ENCODE assay signal across 6 cellular contexts in genomic region chr2:144364247-144364646, GRCh38.
A peak's percentile ranks its signal among the peaks of the same experiment; 100 is the strongest.
DNase-seq lines count a peak whose midpoint lies in the region; ATAC-seq, FAIRE-seq and TF ChIP-seq lines count a peak whose summit lies in the region.
"Not testable (repeated sequence)": the region's sequence is repeated elsewhere in the genome, so short reads cannot be mapped to it uniquely, and the experiment has no call there.

No MANE protein-coding gene starts in this region.

- not testable (repeated sequence) for H2AK9ac ChIP-seq in IMR-90 (replicated peaks; ENCODE audit: low read depth, low read length, poor library complexity)

- POLR2A ChIA-PET in IMR-90 (lab: Charles Lee; ENCODE audit: unreplicated experiment) = not testable (repeated sequence)
- POLR2A ChIA-PET in GM12878 (lab: Charles Lee) = interaction anchor here (0.6 kb wide), 1 partner anchor 785 kb away, joined by 5 read pairs; no protein-coding TSS in a partner anchor

- not testable (repeated sequence) for H2BK20ac ChIP-seq in IMR-90 (ENCODE audit: low read depth, low read length)

- H3K4me3 ChIP-seq in IMR-90 (ENCODE audit: insufficient read depth, low read depth, low read length); GM12878: not testable (repeated sequence)

- not testable (repeated sequence) for H3K27me3 ChIP-seq in IMR-90 (ENCODE audit: control insufficient read depth, insufficient read depth, low read length); GM12878 (replicated peaks in 1 of 2; ENCODE audit: control insufficient read depth in 2 of 2, insufficient read depth in 2 of 2, low read length in 1 of 2)

- not testable (repeated sequence) for H2AFZ ChIP-seq in IMR-90 (replicated peaks; ENCODE audit: low read length, poor library complexity); GM12878 (ENCODE audit: control insufficient read depth, low read depth, low read length)

- H3K27ac Mint-ChIP-seq in Calu3 (ENCODE audit: unreplicated experiment) = peak overlapping the region; percentile 31
- H3K27ac Mint-ChIP-seq in activated T-cell treated with anti-CD3 and anti-CD28 coated beads, Interleukin-2, amount 50 U/mL, for 72 hours = peak overlapping the region; percentile 90
- peak overlapping the region; percentile 58 for H3K27ac Mint-ChIP-seq in central memory CD8-positive, alpha-beta T cell (ENCODE audit: low read depth)
- H3K27ac Mint-ChIP-seq in osteocyte (ENCODE audit: unreplicated experiment) = peak overlapping the region; percentile 89

- not testable (repeated sequence) for ATAC-seq in IMR-90 (ENCODE audit: low read depth); activated T-cell treated with anti-CD3 and anti-CD28 coated beads, Interleukin-2, amount 50 U/mL, for 72 hours (replicated peaks in 1 of 2); GM12878; central memory CD8-positive, alpha-beta T cell (replicated peaks; ENCODE audit: extremely low read depth, poor library complexity, severe bottlenecking)

- DNase-seq in Calu3; IMR-90; activated T-cell treated with anti-CD3 and anti-CD28 coated beads, Interleukin-2, amount 50 U/mL, for 72 hours; GM12878 (ENCODE audit: low read depth, low spot score); central memory CD8-positive, alpha-beta T cell (ENCODE audit: low spot score in 2 of 2); osteocyte (ENCODE audit: extremely low spot score, unreplicated experiment): not testable (repeated sequence)

- not testable (repeated sequence) for H3K9me3 Mint-ChIP-seq in Calu3 (ENCODE audit: low read depth, unreplicated experiment); activated T-cell treated with anti-CD3 and anti-CD28 coated beads, Interleukin-2, amount 50 U/mL, for 72 hours; central memory CD8-positive, alpha-beta T cell; osteocyte (ENCODE audit: unreplicated experiment)

- RAD21 ChIA-PET in GM12878 (lab: Charles Lee; ENCODE audit: unreplicated experiment) = interaction anchor here (0.6 to 2.2 kb wide), 3 partner anchors 11 to 154 kb away, joined by 3 to 6 read pairs (median 4); no protein-coding TSS in a partner anchor

- TF ChIP-seq POLR2A in IMR-90 (IDR thresholded peaks at IDR 0.05; ENCODE audit: low read depth, low read length); GM12878 (IDR thresholded peaks at IDR 0.05; ENCODE audit: low read depth, low read length): not testable (repeated sequence)

- not testable (repeated sequence) for BruUV-seq in Calu3 (replicated peaks; lab: Mats Ljungman, UMichigan); IMR-90 (replicated peaks; lab: Mats Ljungman, UMichigan); GM12878 (replicated peaks; lab: Mats Ljungman, UMichigan)

- H3K9me3 ChIP-seq in IMR-90 (ENCODE audit: control insufficient read depth, insufficient read depth, low read length); GM12878 (replicated peaks; ENCODE audit: control insufficient read depth, insufficient read depth, low read length): not testable (repeated sequence)

- H3K27ac ChIP-seq in IMR-90 (ENCODE audit: insufficient read depth, low read length); GM12878 (ENCODE audit: control insufficient read depth, insufficient read depth): not testable (repeated sequence)

- H3K27me3 Mint-ChIP-seq in Calu3 (ENCODE audit: unreplicated experiment); activated T-cell treated with anti-CD3 and anti-CD28 coated beads, Interleukin-2, amount 50 U/mL, for 72 hours (ENCODE audit: low read depth); central memory CD8-positive, alpha-beta T cell; osteocyte (ENCODE audit: unreplicated experiment): not testable (repeated sequence)

- H3K4me3 Mint-ChIP-seq in Calu3 (ENCODE audit: low read depth, unreplicated experiment); activated T-cell treated with anti-CD3 and anti-CD28 coated beads, Interleukin-2, amount 50 U/mL, for 72 hours; central memory CD8-positive, alpha-beta T cell; osteocyte (ENCODE audit: unreplicated experiment): not testable (repeated sequence)

- not testable (repeated sequence) for TF ChIP-seq EP300 in GM12878 (IDR thresholded peaks at IDR 0.05; ENCODE audit: borderline replicate concordance in 1 of 2, control insufficient read depth in 1 of 2, low read depth in 2 of 2, low read length in 2 of 2)

- SMC1A ChIA-PET in GM12878 (lab: Charles Lee; ENCODE audit: uncharacterized antibody, unreplicated experiment) = interaction anchor here (0.6 to 1.2 kb wide), 3 partner anchors 17 to 648 kb away, joined by 3 to 4 read pairs (median 3); no protein-coding TSS in a partner anchor

- H3K79me2 ChIP-seq in GM12878 (ENCODE audit: control insufficient read depth, insufficient read depth, low read length) = not testable (repeated sequence)

- not testable (repeated sequence) for H3K56ac ChIP-seq in IMR-90 (ENCODE audit: extremely low read depth, insufficient read depth, low read length)

- peak overlapping the region; percentile 52; the same call in 1 of the 2 replicates for H2BK120ac ChIP-seq in IMR-90 (ENCODE audit: low read depth, low read length)

- H3K36me3 Mint-ChIP-seq in Calu3 (ENCODE audit: insufficient read depth, unreplicated experiment); activated T-cell treated with anti-CD3 and anti-CD28 coated beads, Interleukin-2, amount 50 U/mL, for 72 hours (ENCODE audit: insufficient read depth in 2 of 2); central memory CD8-positive, alpha-beta T cell (ENCODE audit: insufficient read depth); osteocyte (ENCODE audit: unreplicated experiment): not testable (repeated sequence)

- not testable (repeated sequence) for H3K36me3 ChIP-seq in IMR-90 (ENCODE audit: control insufficient read depth, insufficient read depth, low read length); GM12878 (ENCODE audit: control insufficient read depth in 2 of 2, insufficient read depth in 2 of 2, low read length in 1 of 2)

- 90% methylated on average over 2 of the region's 7 CpGs; no CpG with 5 or more reads in 1 of the 2 experiments for WGBS in IMR-90 (ENCODE audit: extremely low coverage in 2 of 2, insufficient read length in 1 of 2), 2 experiments
- WGBS in GM12878 (ENCODE audit: insufficient coverage, insufficient replicate concordance, low lambda C conversion rate, missing lambda C conversion rate) = 88% methylated on average over 7 of the region's 7 CpGs

- dilution Hi-C loops in IMR-90 (cut with HindIII; ENCODE audit: low sequenced_read_pairs, unreplicated experiment) = not testable (repeated sequence)

- H4K8ac ChIP-seq in IMR-90 (ENCODE audit: low read depth in 2 of 2, low read length in 2 of 2) = not testable (repeated sequence)

- H2BK15ac ChIP-seq in IMR-90 (ENCODE audit: low read depth, low read length) = not testable (repeated sequence)

- not testable (repeated sequence) for H2AK5ac ChIP-seq in IMR-90 (ENCODE audit: low read depth, low read length)

- H4K91ac ChIP-seq in IMR-90 (ENCODE audit: insufficient read depth, low read depth, low read length) = peak overlapping the region; percentile 53; the same call in 1 of the 2 replicates

- not testable (repeated sequence) for H3K23ac ChIP-seq in IMR-90 (ENCODE audit: low read depth, low read length)

- H2BK5ac ChIP-seq in IMR-90 (ENCODE audit: low read depth, low read length, poor library complexity, severe bottlenecking) = not testable (repeated sequence)

- not testable (repeated sequence) for H3K9ac ChIP-seq in IMR-90 (ENCODE audit: low read depth, low read length); GM12878 (ENCODE audit: control insufficient read depth, insufficient read depth, low read length)

- intact Hi-C loops in Calu3 (cut with micrococcal nuclease; ENCODE audit: unreplicated experiment); IMR-90 (cut with micrococcal nuclease); GM12878 (cut with micrococcal nuclease; ENCODE audit: unreplicated experiment): not testable (repeated sequence)

- H3K79me1 ChIP-seq in IMR-90 (ENCODE audit: low read depth in 1 of 2, low read length in 2 of 2) = not testable (repeated sequence)

- CTCF ChIA-PET in Calu3 (lab: Charles Lee); GM12878 (lab: Yijun Ruan, JAX): not testable (repeated sequence)
- CTCF ChIA-PET in IMR-90 (lab: Yijun Ruan, JAX) = interaction anchor here (0.7 kb wide), 1 partner anchor 71 kb away, joined by 3 read pairs; no protein-coding TSS in a partner anchor

- H3K4me1 ChIP-seq in IMR-90 (ENCODE audit: control insufficient read depth, insufficient read depth, low read length); GM12878 (ENCODE audit: control insufficient read depth, insufficient read depth, low read length): not testable (repeated sequence)

- H3K18ac ChIP-seq in IMR-90 (ENCODE audit: low read depth, low read length) = not testable (repeated sequence)

- H3K4me2 ChIP-seq in IMR-90 (ENCODE audit: low read depth, low read length); GM12878 (ENCODE audit: control insufficient read depth, insufficient read depth): not testable (repeated sequence)

- not testable (repeated sequence) for H4K20me1 ChIP-seq in IMR-90 (ENCODE audit: insufficient read depth, low read length); GM12878 (ENCODE audit: control insufficient read depth, insufficient read depth)

- not testable (repeated sequence) for H3K9me1 ChIP-seq in IMR-90 (ENCODE audit: insufficient read depth, low read length)

- not testable (repeated sequence) for FAIRE-seq in GM12878 (lab: Jason Lieb, UNC)

- TF ChIP-seq RAD21 in IMR-90 (IDR thresholded peaks at IDR 0.05; ENCODE audit: low read length); GM12878 (IDR thresholded peaks at IDR 0.05; ENCODE audit: insufficient read depth, low read depth, low read length): not testable (repeated sequence)

- not testable (repeated sequence) for H3K14ac ChIP-seq in IMR-90 (replicated peaks; ENCODE audit: low read depth, low read length)

- not testable (repeated sequence) for H3K4ac ChIP-seq in IMR-90 (ENCODE audit: low read depth, low read length)

- in situ Hi-C loops in IMR-90 (cut with MboI; ENCODE audit: low sequenced_read_pairs); GM12878 (cut with MboI): not testable (repeated sequence)

- TF ChIP-seq CTCF in Calu3 (IDR thresholded peaks at IDR 0.05; ENCODE audit: unreplicated experiment); IMR-90 (conservative IDR thresholded peaks at IDR 0.05; ENCODE audit: low read depth, low read length); GM12878 (IDR thresholded peaks at IDR 0.05 in 2 of 3, conservative IDR thresholded peaks at IDR 0.05 in 1 of 3; ENCODE audit: control insufficient read depth in 2 of 3, extremely low read depth in 1 of 3, insufficient read depth in 1 of 3, low read depth in 3 of 3, low read length in 3 of 3); osteocyte (IDR thresholded peaks at IDR 0.05): not testable (repeated sequence)

- H4K5ac ChIP-seq in IMR-90 (ENCODE audit: low read depth, low read length) = not testable (repeated sequence)

- H3K4me1 Mint-ChIP-seq in Calu3 (ENCODE audit: low read depth, unreplicated experiment) = peaks cover 18% of the 10 kb centered on the region
- peaks cover 18% of the 10 kb centered on the region for H3K4me1 Mint-ChIP-seq in activated T-cell treated with anti-CD3 and anti-CD28 coated beads, Interleukin-2, amount 50 U/mL, for 72 hours (ENCODE audit: low read depth)
- not testable (repeated sequence) for H3K4me1 Mint-ChIP-seq in central memory CD8-positive, alpha-beta T cell
- H3K4me1 Mint-ChIP-seq in osteocyte (ENCODE audit: unreplicated experiment) = peaks cover 37% of the 10 kb centered on the region

Comparison
In these comparisons a context has a peak if more than half of its experiments do, and no peak if none do; other contexts are left out.
1. H3K27ac Mint-ChIP-seq: peak in every context shown above with its lines; median percentile 90 in activated T-cell treated with anti-CD3 and anti-CD28 coated beads, Interleukin-2, amount 50 U/mL, for 72 hours; 89 in osteocyte; 58 in central memory CD8-positive, alpha-beta T cell; 31 in Calu3.